ENCODE assay signal across 22 cellular contexts in genomic region chr5:96579711-96580110, GRCh38.
"Had no signal": no experiment of that assay in that cellular context is flagged by ENCODE, and none has a peak within 500 bp of the region (broad histone marks: within the 10 kb centered on the region; RNA-seq: fewer than 3 reads in every experiment).

No MANE protein-coding gene starts in this region.

- H3K27ac ChIP-seq: PC-9, Peyer's patch, SJCRH30 had no signal

- H3K4me2 ChIP-seq: PC-9 had no signal

- H2AFZ ChIP-seq: PC-9 had no signal

- H3K4me3 ChIP-seq: MG63, PC-9, Peyer's patch, SJCRH30 had no signal

- H3K4me1 ChIP-seq: Peyer's patch, SJCRH30 had no signal

- H3K36me3 ChIP-seq: MG63, Peyer's patch, SJCRH30 had no signal

- H3K27me3 ChIP-seq: MG63, Peyer's patch, SJCRH30 had no signal

- ATAC-seq: Right ventricle myocardium inferior, SK-N-SH treated with all-trans-retinoic acid at 6 μM for 48 hours had no signal

- H3K9me3 ChIP-seq: MG63, Peyer's patch, SJCRH30 had no signal

- DNase-seq: Karpas-422, KG1, MG63, NCI-H1092, NCI-H1105 treated with DMSO at 0.1 percent for 48 hours, NCI-H1417 treated with DMSO at 0.1 percent for 48 hours, NCI-H187, NCI-H2029, NCI-H2081 treated with DMSO at 0.1 percent for 48 hours, NCI-H2171, NCI-H226, NCI-H446, NCI-H510A, NCI-H524 treated with DMSO at 0.1 percent for 48 hours, NCI-H69, NCI-H774, PC-9, Peyer's patch, SHP77 treated with DMSO at 0.1 percent for 48 hours, SJCRH30 had no signal
